Comparison of ENCODE assay signal across 9 cellular contexts in the genomic region with DNA sequence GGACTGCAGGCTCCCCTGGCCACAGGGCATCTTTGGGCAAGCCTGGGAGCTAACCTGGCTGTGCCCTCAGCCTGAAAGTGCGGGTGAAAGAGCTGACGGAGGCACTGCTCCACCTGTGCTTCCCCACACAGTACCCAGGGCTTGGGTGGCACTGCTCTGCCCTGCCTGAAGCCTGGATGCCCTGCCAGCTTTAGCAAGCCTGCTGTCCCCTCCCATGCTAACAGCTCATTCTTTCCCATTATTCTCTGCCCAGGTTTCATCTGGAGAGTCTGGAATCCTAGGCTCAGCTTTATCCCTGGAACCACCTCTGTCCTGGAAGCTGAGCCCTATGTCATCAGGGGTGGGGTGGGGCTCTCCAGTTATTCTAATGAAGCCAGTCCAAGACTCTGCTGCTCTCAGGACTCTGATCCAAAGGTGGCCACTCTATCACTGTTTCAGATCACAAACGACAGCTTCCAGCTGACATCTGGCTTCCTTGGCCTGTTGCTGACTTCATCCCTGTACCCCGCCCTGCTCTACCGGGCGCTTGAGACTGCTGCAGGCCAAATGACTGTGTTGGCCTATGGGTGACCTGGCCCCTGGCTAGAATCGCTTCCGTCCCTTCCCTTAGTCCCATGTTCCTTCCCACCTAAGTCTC. TPM values are rescaled to one million over a fixed set of nuclear protein-coding genes. Genes with fewer than 3 reads are reported as not detected.
DNase-seq lines count a peak whose midpoint lies in the region; ATAC-seq, FAIRE-seq and TF ChIP-seq lines count a peak whose summit lies in the region.
"Had no signal": no experiment of that assay in that cellular context is flagged by ENCODE, and none has a peak within 500 bp of the region (broad histone marks: within the 10 kb centered on the region; RNA-seq: fewer than 3 reads in every experiment).

No MANE protein-coding gene starts in this region.

- no peak for TF ChIP-seq POLR2A in H1 (IDR thresholded peaks at IDR 0.05; ENCODE audit: control extremely low read depth in 1 of 2, low read depth in 2 of 2, low read length in 2 of 2)

- 89% methylated on average over 8 of the region's 8 CpGs; no CpG with 5 or more reads in 1 of the 2 experiments for WGBS in H1 (ENCODE audit: extremely low coverage in 1 of 2, insufficient coverage in 1 of 2, insufficient read length in 1 of 2, insufficient replicate concordance in 2 of 2, low coverage in 1 of 2, low lambda C conversion rate in 2 of 2, missing lambda C conversion rate in 1 of 2), 2 experiments

- H3K14ac ChIP-seq in H1 (ENCODE audit: insufficient read length), result no peak overlapping the region

- no peak for FAIRE-seq in H1 (lab: Jason Lieb, UNC)

- CTCF ChIA-PET in A673 (lab: Charles Lee), result no interaction called here
- CTCF ChIA-PET in H1 (lab: Charles Lee; ENCODE audit: partially characterized antibody), result interaction anchor here (0.5 to 3.9 kb wide), 13 partner anchors 9 to 200 kb away, joined by 3 to 21 read pairs (median 6); a partner anchor contains a TSS

- no peak for ATAC-seq in GM19397 (IDR thresholded peaks at IDR 0.05; ENCODE audit: unreplicated experiment)

- no peaks in the 10 kb centered on the region for H3K9me3 ChIP-seq in A673 (ENCODE audit: low read depth, low read length, poor library complexity, severe bottlenecking)
- no peaks in the 10 kb centered on the region for H3K9me3 ChIP-seq in Loucy (ENCODE audit: insufficient read depth, low read depth, low read length)
- no peaks in the 10 kb centered on the region for H3K9me3 ChIP-seq in H1 (ENCODE audit: insufficient read depth in 2 of 2, low read depth in 1 of 2, low read length in 1 of 2)
- H3K9me3 ChIP-seq in muscle layer of duodenum (ENCODE audit: control insufficient read depth in 1 of 2, low read length in 2 of 2), result no peaks in the 10 kb centered on the region

- no peak overlapping the region for H4K91ac ChIP-seq in H1 (replicated peaks; ENCODE audit: insufficient read length, low read length)

- H3K27me3 ChIP-seq in A673 (replicated peaks; ENCODE audit: insufficient read depth, low read depth, low read length, poor library complexity) (no peaks in the 10 kb centered on the region), Loucy (ENCODE audit: insufficient read depth, low read length, poor library complexity, severe bottlenecking) (no peaks in the 10 kb centered on the region), H1 (replicated peaks in 1 of 4; ENCODE audit: control insufficient read depth in 3 of 4, extremely low read depth in 1 of 4, insufficient read depth in 3 of 4, low read length in 3 of 4) (no peaks in the 10 kb centered on the region), muscle layer of duodenum (ENCODE audit: low read depth, low read length) (no peaks in the 10 kb centered on the region)

- H2AK5ac ChIP-seq in H1 (ENCODE audit: low read depth, low read length), result no peak overlapping the region

- H2BK12ac ChIP-seq in H1 (ENCODE audit: low read depth, low read length), result no peak overlapping the region

- H3K4me2 ChIP-seq in Loucy (ENCODE audit: low read depth, low read length, poor library complexity, severe bottlenecking), result no peak overlapping the region
- H3K4me2 ChIP-seq in H1 (ENCODE audit: insufficient read depth in 1 of 2, low read depth in 2 of 2, low read length in 2 of 2), result no peak overlapping the region

- H3K27ac ChIP-seq in A673 (ENCODE audit: low read depth, low read length, poor library complexity, severe bottlenecking), result peak overlapping the region; percentile 54
- H3K27ac ChIP-seq in H1 (ENCODE audit: low read depth, low read length), result no peak overlapping the region
- H3K27ac ChIP-seq in muscle layer of duodenum (ENCODE audit: low read length), result peak overlapping the region; percentile 92

- H4K8ac ChIP-seq in H1 (ENCODE audit: extremely low read depth, insufficient read depth, low read length), result no peak overlapping the region

- H3K4me1 ChIP-seq in A673 (ENCODE audit: insufficient read depth, low read length, poor library complexity, severe bottlenecking), result no peaks in the 10 kb centered on the region
- peaks cover 50% of the 10 kb centered on the region for H3K4me1 ChIP-seq in Loucy (ENCODE audit: insufficient read depth, low read length, poor library complexity, severe bottlenecking)
- 0 out of 7 replicates have a peak, but pooled peaks cover 0 to 3% (median 0%) of the 10 kb centered on the region in 4 experiments for H3K4me1 ChIP-seq in H1 (replicated peaks in 1 of 4; ENCODE audit: control insufficient read depth in 3 of 4, insufficient read depth in 4 of 4, low read length in 3 of 4)
- H3K4me1 ChIP-seq in muscle layer of duodenum (ENCODE audit: control insufficient read depth in 1 of 2, insufficient read depth in 2 of 2, low read length in 2 of 2), result peaks cover 50 to 63% of the 10 kb centered on the region in 2 donors

- POLR2A ChIA-PET in A673 (lab: Charles Lee; ENCODE audit: low non-redundant PET), result no interaction called here
- POLR2A ChIA-PET in H1 (lab: Charles Lee; ENCODE audit: partially characterized antibody), result no interaction called here

- intact Hi-C loops in A673 (cut with micrococcal nuclease; ENCODE audit: unreplicated experiment), result no loop called here

- no peaks in the 10 kb centered on the region for H3K23me2 ChIP-seq in H1 (ENCODE audit: low read depth, low read length)

- H3F3A ChIP-seq in Loucy (ENCODE audit: low read depth), result no peaks in the 10 kb centered on the region

- no peak overlapping the region for H3K4me3 ChIP-seq in A673 (ENCODE audit: low read depth, low read length, poor library complexity, severe bottlenecking)
- no peak overlapping the region for H3K4me3 ChIP-seq in Loucy (ENCODE audit: low read length, poor library complexity, severe bottlenecking)
- no peak overlapping the region for H3K4me3 ChIP-seq in H1 (ENCODE audit: extremely low read depth in 1 of 4, insufficient read depth in 2 of 4, low read depth in 3 of 4, low read length in 4 of 4)
- H3K4me3 ChIP-seq in muscle layer of duodenum (ENCODE audit: low read depth in 1 of 2, low read length in 2 of 2), result no peak overlapping the region

- no peak for DNase-seq in A673 (ENCODE audit: low spot score)
- DNase-seq in H1 (ENCODE audit: low read depth in 1 of 2, low spot score in 2 of 2), result no peak
- DNase-seq in cerebellum (ENCODE audit: low spot score), result no peak
- no peak for DNase-seq in NCI-H526 (lab: John Stamatoyannopoulos, UW)
- DNase-seq in RKO (ENCODE audit: low spot score), result no peak
- DNase-seq: stimulated activated CD4-positive, alpha-beta T cell treated with anti-CD3 and anti-CD28 coated beads, Interleukin-4, amount 100 ng/mL, for 4 hours had no signal

- no peak overlapping the region for H3K56ac ChIP-seq in H1 (replicated peaks; ENCODE audit: insufficient read length, low read depth, low read length)

- no peak for TF ChIP-seq RAD21 in H1 (IDR thresholded peaks at IDR 0.05 in 1 of 2, conservative IDR thresholded peaks at IDR 0.05 in 1 of 2; ENCODE audit: low read depth in 2 of 2, low read length in 2 of 2)

- TF ChIP-seq CTCF in A673 (conservative IDR thresholded peaks at IDR 0.05; ENCODE audit: low read depth, low read length), result no peak
- no peak for TF ChIP-seq CTCF in Loucy (conservative IDR thresholded peaks at IDR 0.05; ENCODE audit: low read length)
- no peak for TF ChIP-seq CTCF in H1 (IDR thresholded peaks at IDR 0.05; ENCODE audit: control extremely low read depth in 1 of 3, insufficient read depth in 1 of 3, low read depth in 1 of 3, low read length in 3 of 3)

- H3K9me2 ChIP-seq in Loucy (replicated peaks; ENCODE audit: low read depth, low read length), result no peaks in the 10 kb centered on the region

- TF ChIP-seq EP300 in H1 (IDR thresholded peaks at IDR 0.05; ENCODE audit: borderline replicate concordance in 1 of 2, low read depth in 2 of 2, low read length in 2 of 2), result no peak

- BruUV-seq in A673 (replicated peaks; lab: Mats Ljungman, UMichigan), result no TSS peak

- H4K20me1 ChIP-seq in Loucy (ENCODE audit: insufficient read depth, low read length, poor library complexity, severe bottlenecking) (no peaks in the 10 kb centered on the region), H1 (replicated peaks in 1 of 2; ENCODE audit: control insufficient read depth in 1 of 2, insufficient read depth in 2 of 2, low read length in 2 of 2) (peaks cover 0 to 3% of the 10 kb centered on the region in 2 experiments)

- H2BK120ac ChIP-seq in H1 (replicated peaks; ENCODE audit: low read depth, low read length), result no peak overlapping the region

- H3K18ac ChIP-seq in H1 (ENCODE audit: extremely low read depth, low read length), result no peak overlapping the region

- H3K36me3 ChIP-seq in A673 (ENCODE audit: insufficient read depth, low read length, poor library complexity, severe bottlenecking) (peaks cover 4% of the 10 kb centered on the region), Loucy (ENCODE audit: insufficient read depth, low read length) (peaks cover 56% of the 10 kb centered on the region; the same call in 1 of the 2 replicates), H1 (ENCODE audit: control insufficient read depth in 2 of 4, insufficient read depth in 4 of 4, low read length in 3 of 4) (peaks cover 0 to 5% (median 1%) of the 10 kb centered on the region in 4 experiments; a peak in 3 of 8 replicates), muscle layer of duodenum (ENCODE audit: control insufficient read depth in 1 of 2, insufficient read depth in 2 of 2, low read length in 2 of 2) (peaks cover 6 to 9% of the 10 kb centered on the region in 2 donors)

- H3K79me2 ChIP-seq in Loucy (ENCODE audit: insufficient read depth, low read length), result no peaks in the 10 kb centered on the region
- no peaks in the 10 kb centered on the region for H3K79me2 ChIP-seq in H1 (ENCODE audit: control insufficient read depth in 1 of 2, insufficient read depth in 2 of 2, low read length in 2 of 2)

- H3K9ac ChIP-seq in Loucy (ENCODE audit: low read depth, low read length, poor library complexity, severe bottlenecking), result peak overlapping the region; percentile 3
- H3K9ac ChIP-seq in H1 (replicated peaks in 1 of 4; ENCODE audit: extremely low read depth in 1 of 4, low read depth in 3 of 4, low read length in 3 of 4), result no peak overlapping the region

- H2AFZ ChIP-seq in Loucy (ENCODE audit: low read length) (no peak overlapping the region), H1 (ENCODE audit: low read length) (no peak overlapping the region)

- peak overlapping the region; percentile 26; the same call in 1 of the 2 replicates for H2BK5ac ChIP-seq in H1 (ENCODE audit: low read depth, low read length)

- H3K23ac ChIP-seq in H1 (ENCODE audit: insufficient read length), result no peak overlapping the region

- H4K5ac ChIP-seq in H1 (ENCODE audit: insufficient read length, low read depth, low read length), result no peak overlapping the region

- H2BK15ac ChIP-seq in H1 (ENCODE audit: low read length), result no peak overlapping the region

- H3K4ac ChIP-seq in H1 (replicated peaks; ENCODE audit: insufficient read length, low read depth, low read length), result no peak overlapping the region

- no peaks in the 10 kb centered on the region for H3K79me1 ChIP-seq in H1 (ENCODE audit: low read depth, low read length)

- no peak overlapping the region for H2BK20ac ChIP-seq in H1 (ENCODE audit: low read length)

RNA-seq across cellular contexts. Expression of a gene that starts 29.3 kb away (rescaled TPM):
- total RNA-seq in A673 (2021) (0.84 and 1.5 TPM in 2 replicates), cerebellum (9.1 TPM)
- 0.09 and 0.19 TPM in 2 replicates for total RNA-seq in H1 (2021; fragmentation: NEBNext Ultra II Directional; extraction: Animal tissue kit (Norgen Biotek cat#: 25700))
- polyA plus RNA-seq in H1 (2011; rRNA removed), result 0.06 and 0.11 TPM in 2 replicates
- polyA plus RNA-seq in H1 (2011; cell fraction: cytosol; rRNA removed), result 0.09 TPM
- 0.20 TPM for polyA plus RNA-seq in H1 (2011; cell fraction: nucleus; rRNA removed)
- polyA plus RNA-seq in H1 (2012, experiment 1 of 2), result 0.09 to 0.24 TPM (median 0.20 TPM) in 4 replicates
- 0.20 TPM for polyA plus RNA-seq in H1 (2012, experiment 2 of 2)
- 0.02 TPM for polyA plus RNA-seq in H1 (2013, experiment 1 of 2)
- 0.11 TPM for polyA plus RNA-seq in H1 (2013, experiment 2 of 2)
- polyA minus RNA-seq in H1 (2011; rRNA and poly(A)+ RNA removed), result 0.22 TPM in 1 of 2 replicates, not detected in the other
- not detected for polyA minus RNA-seq in H1 (2011; cell fraction: cytosol; rRNA and poly(A)+ RNA removed)
- polyA minus RNA-seq in H1 (2011; cell fraction: nucleus; rRNA and poly(A)+ RNA removed), result 0.30 TPM

RNA-seq across cellular contexts. Expression of a gene that starts 42.4 kb away (rescaled TPM):
- total RNA-seq in A673 (2021) (30.7 and 33.1 TPM in 2 replicates), cerebellum (9.4 TPM)
- 14.9 and 15.3 TPM in 2 replicates for total RNA-seq in H1 (2021; fragmentation: NEBNext Ultra II Directional; extraction: Animal tissue kit (Norgen Biotek cat#: 25700))
- 34.5 and 37.0 TPM in 2 replicates for polyA plus RNA-seq in H1 (2011; rRNA removed)
- polyA plus RNA-seq in H1 (2011; cell fraction: cytosol; rRNA removed), result 24.4 TPM
- polyA plus RNA-seq in H1 (2011; cell fraction: nucleus; rRNA removed), result 22.7 TPM
- polyA plus RNA-seq in H1 (2012, experiment 1 of 2), result 17.7 to 21.4 TPM (median 18.6 TPM) in 4 replicates
- 42.5 TPM for polyA plus RNA-seq in H1 (2012, experiment 2 of 2)
- 23.4 TPM for polyA plus RNA-seq in H1 (2013, experiment 1 of 2)
- polyA plus RNA-seq in H1 (2013, experiment 2 of 2), result 23.8 TPM
- 18.9 TPM in 2 replicates for polyA minus RNA-seq in H1 (2011; rRNA and poly(A)+ RNA removed)
- 7.5 TPM for polyA minus RNA-seq in H1 (2011; cell fraction: cytosol; rRNA and poly(A)+ RNA removed)
- 5.2 TPM for polyA minus RNA-seq in H1 (2011; cell fraction: nucleus; rRNA and poly(A)+ RNA removed)

RNA-seq across cellular contexts. Expression of a gene that starts 54.3 kb away (rescaled TPM):
- 51.1 and 60.8 TPM in 2 replicates for total RNA-seq in A673 (2021)
- total RNA-seq in H1 (2021; fragmentation: NEBNext Ultra II Directional; extraction: Animal tissue kit (Norgen Biotek cat#: 25700)), result 24.9 and 27.1 TPM in 2 replicates
- polyA plus RNA-seq in H1 (2011; rRNA removed), result 30.0 and 48.3 TPM in 2 replicates
- 26.0 TPM for polyA plus RNA-seq in H1 (2011; cell fraction: cytosol; rRNA removed)
- polyA plus RNA-seq in H1 (2011; cell fraction: nucleus; rRNA removed), result 76.8 TPM
- 14.1 to 21.6 TPM (median 19.7 TPM) in 4 replicates for polyA plus RNA-seq in H1 (2012, experiment 1 of 2)
- 16.4 TPM for polyA plus RNA-seq in H1 (2012, experiment 2 of 2)
- polyA plus RNA-seq in H1 (2013, experiment 1 of 2), result 13.4 TPM
- 12.3 TPM for polyA plus RNA-seq in H1 (2013, experiment 2 of 2)
- 22.8 and 35.7 TPM in 2 replicates for polyA minus RNA-seq in H1 (2011; rRNA and poly(A)+ RNA removed)
- 15.0 TPM for polyA minus RNA-seq in H1 (2011; cell fraction: cytosol; rRNA and poly(A)+ RNA removed)
- 34.4 TPM for polyA minus RNA-seq in H1 (2011; cell fraction: nucleus; rRNA and poly(A)+ RNA removed)
- total RNA-seq in cerebellum, result 26.8 TPM

RNA-seq across cellular contexts. Expression of a gene that starts 59.1 kb away (rescaled TPM):
- total RNA-seq in A673 (2021) (0.80 and 1.0 TPM in 2 replicates), cerebellum (6.9 TPM)
- 0.11 TPM in 1 of 2 replicates, not detected in the other for total RNA-seq in H1 (2021; fragmentation: NEBNext Ultra II Directional; extraction: Animal tissue kit (Norgen Biotek cat#: 25700))
- 0.09 and 0.11 TPM in 2 replicates for polyA plus RNA-seq in H1 (2011; rRNA removed)
- 0.10 TPM for polyA plus RNA-seq in H1 (2011; cell fraction: cytosol; rRNA removed)
- polyA plus RNA-seq in H1 (2011; cell fraction: nucleus; rRNA removed), result 0.07 TPM
- 0.11 to 0.17 TPM (median 0.14 TPM) in 3 of 4 replicates, not detected in the other for polyA plus RNA-seq in H1 (2012, experiment 1 of 2)
- 0.12 TPM for polyA plus RNA-seq in H1 (2012, experiment 2 of 2)
- polyA plus RNA-seq in H1 (2013, experiment 1 of 2), result 0.06 TPM
- polyA plus RNA-seq in H1 (2013, experiment 2 of 2), result 0.04 TPM
- polyA minus RNA-seq in H1 (2011; rRNA and poly(A)+ RNA removed), result 0.03 and 0.05 TPM in 2 replicates
- not detected for polyA minus RNA-seq in H1 (2011; cell fraction: cytosol; rRNA and poly(A)+ RNA removed)
- not detected for polyA minus RNA-seq in H1 (2011; cell fraction: nucleus; rRNA and poly(A)+ RNA removed)
